Comparison of ENCODE assay signal across 3 cellular contexts in genomic region chr10:100826661-100826982, GRCh38.
A peak's percentile ranks its signal among the peaks of the same experiment; 100 is the strongest.
TF ChIP-seq lines count a peak whose summit lies in the region.

No MANE protein-coding gene starts in this region.

TF ChIP-seq in SK-N-SH, 30 proteins besides CTCF, POLR2A, EP300 and RAD21 (continued from another document):
- no peak for TF ChIP-seq NFIC (IDR thresholded peaks at IDR 0.05; ENCODE audit: borderline replicate concordance)
- no peak for TF ChIP-seq RCOR1 (IDR thresholded peaks at IDR 0.05; ENCODE audit: low read length)
- TF ChIP-seq REST (IDR thresholded peaks at IDR 0.05; ENCODE audit: low read depth, low read length), result no peak
- TF ChIP-seq RFX5 (IDR thresholded peaks at IDR 0.05; ENCODE audit: low read length), result no peak
- TF ChIP-seq GATA2 (CRISPR knock-in tag; IDR thresholded peaks at IDR 0.05), result no peak
- TF ChIP-seq SMC3 (IDR thresholded peaks at IDR 0.05; ENCODE audit: low read depth, low read length), result no peak

TF ChIP-seq in SK-N-SH treated with all-trans-retinoic acid at 6 μM for 48 hours, 23 proteins besides CTCF, POLR2A, EP300 and RAD21 (continued from another document):
- TF ChIP-seq PATZ1 (CRISPR knock-in tag; IDR thresholded peaks at IDR 0.05; ENCODE audit: borderline replicate concordance), result no peak
- TF ChIP-seq BACH2 (CRISPR knock-in tag; IDR thresholded peaks at IDR 0.05; ENCODE audit: borderline replicate concordance), result no peak
- no peak for TF ChIP-seq PPARA (CRISPR knock-in tag; IDR thresholded peaks at IDR 0.05; ENCODE audit: borderline replicate concordance)
- no peak for TF ChIP-seq ZFP30 (CRISPR knock-in tag; IDR thresholded peaks at IDR 0.05)
TF ChIP-seq in SK-N-SH treated with all-trans-retinoic acid at 6 μM for 48 hours: peak in this region for 0.

TF ChIP-seq in HepG2, 621 proteins besides CTCF, POLR2A, EP300 and RAD21 (continues in another document):
- TF ChIP-seq ZNF609 (CRISPR knock-in tag; IDR thresholded peaks at IDR 0.05; ENCODE audit: borderline replicate concordance) (0 out of 2 replicates have a peak, but pooled peaks have one; percentile 21), CBX1 (IDR thresholded peaks at IDR 0.05; ENCODE audit: low read depth) (no peak), EHMT2 (IDR thresholded peaks at IDR 0.05; ENCODE audit: borderline replicate concordance, low read depth, low read length) (no peak), GLI4 (CRISPR knock-in tag; IDR thresholded peaks at IDR 0.05; ENCODE audit: borderline replicate concordance) (0 out of 2 replicates have a peak, but pooled peaks have one; percentile 25), MTF2 (CRISPR knock-in tag; IDR thresholded peaks at IDR 0.05; ENCODE audit: borderline replicate concordance) (no peak), ZNF280D (CRISPR knock-in tag; IDR thresholded peaks at IDR 0.05) (no peak), ZNF704 (CRISPR knock-in tag; IDR thresholded peaks at IDR 0.05; ENCODE audit: borderline replicate concordance) (0 out of 2 replicates have a peak, but pooled peaks have one; percentile 41), SAP130 (CRISPR knock-in tag; IDR thresholded peaks at IDR 0.05; ENCODE audit: low read depth) (no peak), PCBP1 (IDR thresholded peaks at IDR 0.05; ENCODE audit: borderline replicate concordance, low read depth, low read length) (no peak), PATZ1 (CRISPR knock-in tag; IDR thresholded peaks at IDR 0.05) (no peak), YY1 (IDR thresholded peaks at IDR 0.05; ENCODE audit: insufficient read depth, insufficient replicate concordance, low read depth, low read length) (no peak), CBFB (CRISPR knock-in tag; IDR thresholded peaks at IDR 0.05) (no peak), SMC3 (IDR thresholded peaks at IDR 0.05; ENCODE audit: low read length) (no peak), ZNF562 (CRISPR knock-in tag; IDR thresholded peaks at IDR 0.05; ENCODE audit: borderline replicate concordance) (no peak), GMEB2 (CRISPR knock-in tag; IDR thresholded peaks at IDR 0.05; ENCODE audit: low read depth) (no peak), NCOA2 (CRISPR knock-in tag; IDR thresholded peaks at IDR 0.05) (no peak), ZFP36L2 (CRISPR knock-in tag; IDR thresholded peaks at IDR 0.05) (no peak), ARNT2 (CRISPR knock-in tag; IDR thresholded peaks at IDR 0.05; ENCODE audit: low read depth) (no peak), ZFX (CRISPR knock-in tag; IDR thresholded peaks at IDR 0.05; ENCODE audit: low read depth) (no peak), TIGD3 (CRISPR knock-in tag; IDR thresholded peaks at IDR 0.05; ENCODE audit: borderline replicate concordance) (no peak), BRD4 (CRISPR knock-in tag; IDR thresholded peaks at IDR 0.05) (no peak), ELF1 (CRISPR knock-in tag; IDR thresholded peaks at IDR 0.05) (no peak), CREBL2 (CRISPR knock-in tag; IDR thresholded peaks at IDR 0.05; ENCODE audit: borderline replicate concordance) (no peak), PHF21A (CRISPR knock-in tag; IDR thresholded peaks at IDR 0.05) (0 out of 2 replicates have a peak, but pooled peaks have one; percentile 10), ZBTB44 (CRISPR knock-in tag; IDR thresholded peaks at IDR 0.05) (no peak), HNF1A (IDR thresholded peaks at IDR 0.05; ENCODE audit: low read depth) (no peak), HNF1A (CRISPR knock-in tag; IDR thresholded peaks at IDR 0.05; ENCODE audit: borderline replicate concordance) (0 out of 2 replicates have a peak, but pooled peaks have one; percentile 13), ZNF44 (CRISPR knock-in tag; IDR thresholded peaks at IDR 0.05) (no peak), THAP8 (CRISPR knock-in tag; IDR thresholded peaks at IDR 0.05; ENCODE audit: borderline replicate concordance) (no peak), PHF20 (CRISPR knock-in tag; IDR thresholded peaks at IDR 0.05) (0 out of 2 replicates have a peak, but pooled peaks have one; percentile 20), ZNF678 (CRISPR knock-in tag; IDR thresholded peaks at IDR 0.05) (no peak)
